In genomic region chr9:133492061-133493021, GRCh38 we compare ENCODE assay signal across 1 cellular context.
TF ChIP-seq lines count a peak whose summit lies in the region.

No MANE protein-coding gene starts in this region.

TF ChIP-seq in SK-N-SH, 30 proteins besides CTCF, POLR2A, EP300 and RAD21:
- TF ChIP-seq PBX3 (IDR thresholded peaks at IDR 0.05) (no peak), MEF2A (IDR thresholded peaks at IDR 0.05; ENCODE audit: borderline replicate concordance, low read depth) (no peak), ZBTB33 (IDR thresholded peaks at IDR 0.05; ENCODE audit: borderline replicate concordance, low read depth) (no peak), GABPA (IDR thresholded peaks at IDR 0.05; ENCODE audit: low read depth) (no peak), MAX (IDR thresholded peaks at IDR 0.05; ENCODE audit: low read depth) (no peak), POLR2AphosphoS5 (IDR thresholded peaks at IDR 0.05; ENCODE audit: low read depth, low read length) (no peak), JUND (IDR thresholded peaks at IDR 0.05) (no peak), GATA2 (CRISPR knock-in tag; IDR thresholded peaks at IDR 0.05) (no peak), ELF1 (IDR thresholded peaks at IDR 0.05) (no peak), TCF12 (IDR thresholded peaks at IDR 0.05) (no peak), REST (IDR thresholded peaks at IDR 0.05; ENCODE audit: low read depth, low read length) (no peak), USF2 (IDR thresholded peaks at IDR 0.05; ENCODE audit: borderline replicate concordance, low read depth, low read length) (no peak), RFX5 (IDR thresholded peaks at IDR 0.05; ENCODE audit: low read length) (no peak), NFIC (IDR thresholded peaks at IDR 0.05; ENCODE audit: borderline replicate concordance) (no peak), SMC3 (IDR thresholded peaks at IDR 0.05; ENCODE audit: low read depth, low read length) (no peak), RCOR1 (IDR thresholded peaks at IDR 0.05; ENCODE audit: low read length) (no peak), TEAD4 (IDR thresholded peaks at IDR 0.05; ENCODE audit: borderline replicate concordance, insufficient read depth) (no peak), FOXM1 (IDR thresholded peaks at IDR 0.05; ENCODE audit: low read depth) (no peak), NRF1 (IDR thresholded peaks at IDR 0.05; ENCODE audit: low read depth, low read length) (no peak), RXRA (IDR thresholded peaks at IDR 0.05; ENCODE audit: borderline replicate concordance, low read depth) (no peak)
